Comparison of ENCODE assay signal across 1 cellular context in the genomic region with DNA sequence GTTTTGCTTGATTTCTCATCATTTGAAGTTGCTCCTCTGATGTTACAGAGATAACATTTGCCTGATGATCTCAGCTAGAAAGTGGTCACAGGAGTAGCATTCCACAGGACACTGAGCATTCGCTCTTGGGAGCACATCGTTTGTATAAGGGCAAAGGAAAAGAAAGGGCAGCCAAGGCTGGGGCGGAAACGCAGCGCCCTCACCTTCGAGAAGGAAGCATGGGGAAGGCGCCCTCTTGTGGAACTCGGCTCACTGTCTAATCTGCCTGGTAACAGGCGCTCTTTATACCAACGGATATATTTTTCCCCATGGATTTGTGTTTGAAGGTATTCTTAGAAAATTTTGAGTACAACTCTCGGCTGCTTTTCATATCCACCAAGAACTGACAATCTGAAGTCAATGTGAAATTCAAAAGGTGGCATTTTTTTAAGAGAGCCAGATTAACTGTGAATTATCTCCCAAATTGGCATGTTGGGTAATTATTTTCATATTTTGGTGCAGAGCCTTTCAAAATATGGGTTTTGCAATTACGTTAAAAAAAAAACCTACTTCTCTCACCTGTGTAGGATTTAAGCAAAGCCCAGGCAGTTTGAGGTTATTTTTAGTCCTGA.
TF ChIP-seq lines count a peak whose summit lies in the region.

No MANE protein-coding gene starts in this region.

TF ChIP-seq in GM23338, 12 proteins besides CTCF, POLR2A, EP300 and RAD21 (continued from another document):
- TF ChIP-seq, protein P1, sequence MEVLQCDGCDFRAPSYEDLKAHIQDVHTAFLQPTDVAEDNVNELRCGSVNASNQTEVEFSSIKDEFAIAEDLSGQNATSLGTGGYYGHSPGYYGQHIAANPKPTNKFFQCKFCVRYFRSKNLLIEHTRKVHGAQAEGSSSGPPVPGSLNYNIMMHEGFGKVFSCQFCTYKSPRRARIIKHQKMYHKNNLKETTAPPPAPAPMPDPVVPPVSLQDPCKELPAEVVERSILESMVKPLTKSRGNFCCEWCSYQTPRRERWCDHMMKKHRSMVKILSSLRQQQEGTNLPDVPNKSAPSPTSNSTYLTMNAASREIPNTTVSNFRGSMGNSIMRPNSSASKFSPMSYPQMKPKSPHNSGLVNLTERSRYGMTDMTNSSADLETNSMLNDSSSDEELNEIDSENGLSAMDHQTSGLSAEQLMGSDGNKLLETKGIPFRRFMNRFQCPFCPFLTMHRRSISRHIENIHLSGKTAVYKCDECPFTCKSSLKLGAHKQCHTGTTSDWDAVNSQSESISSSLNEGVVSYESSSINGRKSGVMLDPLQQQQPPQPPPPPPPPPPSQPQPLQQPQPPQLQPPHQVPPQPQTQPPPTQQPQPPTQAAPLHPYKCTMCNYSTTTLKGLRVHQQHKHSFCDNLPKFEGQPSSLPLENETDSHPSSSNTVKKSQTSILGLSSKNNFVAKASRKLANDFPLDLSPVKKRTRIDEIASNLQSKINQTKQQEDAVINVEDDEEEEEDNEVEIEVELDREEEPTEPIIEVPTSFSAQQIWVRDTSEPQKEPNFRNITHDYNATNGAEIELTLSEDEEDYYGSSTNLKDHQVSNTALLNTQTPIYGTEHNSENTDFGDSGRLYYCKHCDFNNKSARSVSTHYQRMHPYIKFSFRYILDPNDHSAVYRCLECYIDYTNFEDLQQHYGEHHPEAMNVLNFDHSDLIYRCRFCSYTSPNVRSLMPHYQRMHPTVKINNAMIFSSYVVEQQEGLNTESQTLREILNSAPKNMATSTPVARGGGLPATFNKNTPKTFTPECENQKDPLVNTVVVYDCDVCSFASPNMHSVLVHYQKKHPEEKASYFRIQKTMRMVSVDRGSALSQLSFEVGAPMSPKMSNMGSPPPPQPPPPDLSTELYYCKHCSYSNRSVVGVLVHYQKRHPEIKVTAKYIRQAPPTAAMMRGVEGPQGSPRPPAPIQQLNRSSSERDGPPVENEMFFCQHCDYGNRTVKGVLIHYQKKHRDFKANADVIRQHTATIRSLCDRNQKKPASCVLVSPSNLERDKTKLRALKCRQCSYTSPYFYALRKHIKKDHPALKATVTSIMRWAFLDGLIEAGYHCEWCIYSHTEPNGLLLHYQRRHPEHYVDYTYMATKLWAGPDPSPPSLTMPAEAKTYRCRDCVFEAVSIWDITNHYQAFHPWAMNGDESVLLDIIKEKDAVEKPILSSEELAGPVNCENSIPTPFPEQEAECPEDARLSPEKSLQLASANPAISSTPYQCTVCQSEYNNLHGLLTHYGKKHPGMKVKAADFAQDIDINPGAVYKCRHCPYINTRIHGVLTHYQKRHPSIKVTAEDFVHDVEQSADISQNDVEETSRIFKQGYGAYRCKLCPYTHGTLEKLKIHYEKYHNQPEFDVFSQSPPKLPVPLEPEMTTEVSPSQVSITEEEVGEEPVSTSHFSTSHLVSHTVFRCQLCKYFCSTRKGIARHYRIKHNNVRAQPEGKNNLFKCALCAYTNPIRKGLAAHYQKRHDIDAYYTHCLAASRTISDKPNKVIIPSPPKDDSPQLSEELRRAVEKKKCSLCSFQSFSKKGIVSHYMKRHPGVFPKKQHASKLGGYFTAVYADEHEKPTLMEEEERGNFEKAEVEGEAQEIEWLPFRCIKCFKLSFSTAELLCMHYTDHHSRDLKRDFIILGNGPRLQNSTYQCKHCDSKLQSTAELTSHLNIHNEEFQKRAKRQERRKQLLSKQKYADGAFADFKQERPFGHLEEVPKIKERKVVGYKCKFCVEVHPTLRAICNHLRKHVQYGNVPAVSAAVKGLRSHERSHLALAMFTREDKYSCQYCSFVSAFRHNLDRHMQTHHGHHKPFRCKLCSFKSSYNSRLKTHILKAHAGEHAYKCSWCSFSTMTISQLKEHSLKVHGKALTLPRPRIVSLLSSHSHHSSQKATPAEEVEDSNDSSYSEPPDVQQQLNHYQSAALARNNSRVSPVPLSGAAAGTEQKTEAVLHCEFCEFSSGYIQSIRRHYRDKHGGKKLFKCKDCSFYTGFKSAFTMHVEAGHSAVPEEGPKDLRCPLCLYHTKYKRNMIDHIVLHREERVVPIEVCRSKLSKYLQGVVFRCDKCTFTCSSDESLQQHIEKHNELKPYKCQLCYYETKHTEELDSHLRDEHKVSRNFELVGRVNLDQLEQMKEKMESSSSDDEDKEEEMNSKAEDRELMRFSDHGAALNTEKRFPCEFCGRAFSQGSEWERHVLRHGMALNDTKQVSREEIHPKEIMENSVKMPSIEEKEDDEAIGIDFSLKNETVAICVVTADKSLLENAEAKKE (CRISPR knock-in tag; IDR thresholded peaks at IDR 0.05): peak; percentile 29; the same call in 1 of the 2 replicates
